In the genomic region with DNA sequence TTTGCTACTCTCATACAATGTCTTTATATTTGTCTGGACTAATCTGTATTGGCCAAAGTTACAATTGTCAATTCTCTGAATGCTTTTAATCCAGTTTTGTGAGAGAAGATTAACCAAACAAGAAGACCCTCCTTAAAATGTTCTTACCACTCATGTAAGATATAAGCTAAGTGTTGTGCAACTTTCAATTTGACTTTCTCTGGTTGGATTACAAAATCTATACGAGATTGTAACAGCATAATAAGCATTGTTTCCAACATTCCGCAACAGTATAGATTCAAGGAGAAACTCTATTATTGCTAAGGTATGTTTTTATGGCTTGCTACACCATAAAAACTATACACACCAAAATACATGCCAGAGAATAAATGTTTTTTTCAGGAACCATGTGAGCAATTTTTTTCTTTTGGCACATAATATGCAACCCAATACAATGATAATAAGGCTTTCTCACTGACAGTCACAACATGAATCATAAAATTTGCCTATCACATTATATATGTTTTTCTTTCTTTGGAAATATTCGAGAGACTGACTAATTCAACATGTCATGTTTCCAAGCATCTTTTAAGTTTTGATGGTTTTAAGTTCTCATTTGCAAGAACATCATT, we compare ENCODE assay signal across 29 cellular contexts.
"Had no signal": no experiment of that assay in that cellular context is flagged by ENCODE, and none has a peak within 500 bp of the region (broad histone marks: within the 10 kb centered on the region; RNA-seq: fewer than 3 reads in every experiment).

No MANE protein-coding gene starts in this region.

- H3K36me3 Mint-ChIP-seq: activated naive CD8-positive, alpha-beta T cell treated with anti-CD3 and anti-CD28 coated beads for 36 hours had no signal

- H3K4me1 Mint-ChIP-seq: activated naive CD8-positive, alpha-beta T cell treated with anti-CD3 and anti-CD28 coated beads for 36 hours; nephron had no signal

- H3K9me3 Mint-ChIP-seq: activated naive CD8-positive, alpha-beta T cell treated with anti-CD3 and anti-CD28 coated beads for 36 hours; activated T-cell treated with anti-CD3 and anti-CD28 coated beads, Interleukin-2, amount 50 U/mL, for 72 hours; nephron; T-helper 2 cell treated with Interferon-gamma antibody and Interleukin-4, amounts not matched to agents 5 μg/mL and 100 μg/mL, for 36 hours had no signal

- H3K4me3 Mint-ChIP-seq: activated naive CD8-positive, alpha-beta T cell treated with anti-CD3 and anti-CD28 coated beads for 36 hours; activated T-cell treated with anti-CD3 and anti-CD28 coated beads, Interleukin-2, amount 50 U/mL, for 72 hours; nephron; T-helper 2 cell treated with Interferon-gamma antibody and Interleukin-4, amounts not matched to agents 5 μg/mL and 100 μg/mL, for 36 hours had no signal

- DNase-seq: activated CD4-positive, alpha-beta T cell treated with anti-CD3 and anti-CD28 coated beads for 4 hours; activated CD4-positive, alpha-beta T cell treated with anti-CD3 and anti-CD28 coated beads, Interleukin-2, amount 50 U/mL, for 4 hours; activated naive CD4-positive, alpha-beta T cell; activated naive CD8-positive, alpha-beta T cell treated with anti-CD3 and anti-CD28 coated beads for 36 hours; activated T-cell treated with anti-CD3 and anti-CD28 coated beads for 4 hours; activated T-cell treated with anti-CD3 and anti-CD28 coated beads, Interleukin-2, amount 50 U/mL, for 72 hours; adrenal gland; aorta; body of pancreas; cerebellar nuclear complex; dorsolateral prefrontal cortex; effector memory CD4-positive, alpha-beta T cell; erythroblast; foreskin fibroblast; hippocampal formation; left cardiac atrium; mammary epithelial cell; ovary; spleen; stimulated activated naive CD8-positive, alpha-beta T cell treated with anti-CD3 and anti-CD28 coated beads, Interleukin-15, Interleukin-2, amounts not matched to agents 100 U/mL and 50 U/mL, for 24 hours; T-helper 1 cell; thyroid gland; upper lobe of left lung had no signal

- ATAC-seq: activated T-cell treated with anti-CD3 and anti-CD28 coated beads, Interleukin-2, amount 50 U/mL, for 72 hours; body of pancreas; left cardiac atrium; stimulated activated naive CD8-positive, alpha-beta T cell treated with anti-CD3 and anti-CD28 coated beads, Interleukin-15, Interleukin-2, amounts not matched to agents 100 U/mL and 50 U/mL, for 24 hours had no signal

- H3K27ac Mint-ChIP-seq: activated naive CD8-positive, alpha-beta T cell treated with anti-CD3 and anti-CD28 coated beads for 36 hours; activated T-cell treated with anti-CD3 and anti-CD28 coated beads, Interleukin-2, amount 50 U/mL, for 72 hours; nephron; progenitor cell of endocrine pancreas; T-helper 2 cell treated with Interferon-gamma antibody and Interleukin-4, amounts not matched to agents 5 μg/mL and 100 μg/mL, for 36 hours had no signal

- H3K27me3 Mint-ChIP-seq: activated naive CD8-positive, alpha-beta T cell treated with anti-CD3 and anti-CD28 coated beads for 36 hours; progenitor cell of endocrine pancreas had no signal

- H3K4me3 ChIP-seq: adrenal gland, body of pancreas, cardiac muscle cell, coronary artery, dorsolateral prefrontal cortex, ovary, spleen, thyroid gland, upper lobe of left lung, vagina had no signal
